Comparison of ENCODE assay signal across 1 cellular context in the genomic region with DNA sequence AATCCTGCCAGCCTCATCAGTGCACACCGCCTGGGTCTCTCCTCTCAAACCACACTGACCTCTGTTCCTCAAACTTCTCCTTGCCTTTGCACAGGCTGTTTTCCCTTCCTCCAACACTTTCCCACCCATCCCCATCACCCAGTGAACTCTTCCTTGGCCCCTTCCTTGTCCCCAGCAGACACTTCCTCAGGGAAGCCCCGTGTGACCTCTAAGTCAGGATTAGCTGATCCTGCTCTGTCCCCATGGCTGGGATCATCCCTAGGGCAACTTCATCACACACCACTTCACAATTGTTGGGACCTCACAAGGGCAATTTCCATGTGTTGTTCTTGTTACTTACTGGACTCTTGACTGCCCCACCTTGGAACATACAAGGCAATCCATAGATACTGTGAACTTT.
TF ChIP-seq lines count a peak whose summit lies in the region.

No MANE protein-coding gene starts in this region.

TF ChIP-seq in GM23338, 12 proteins besides CTCF, POLR2A, EP300 and RAD21:
- TF ChIP-seq, protein P1, sequence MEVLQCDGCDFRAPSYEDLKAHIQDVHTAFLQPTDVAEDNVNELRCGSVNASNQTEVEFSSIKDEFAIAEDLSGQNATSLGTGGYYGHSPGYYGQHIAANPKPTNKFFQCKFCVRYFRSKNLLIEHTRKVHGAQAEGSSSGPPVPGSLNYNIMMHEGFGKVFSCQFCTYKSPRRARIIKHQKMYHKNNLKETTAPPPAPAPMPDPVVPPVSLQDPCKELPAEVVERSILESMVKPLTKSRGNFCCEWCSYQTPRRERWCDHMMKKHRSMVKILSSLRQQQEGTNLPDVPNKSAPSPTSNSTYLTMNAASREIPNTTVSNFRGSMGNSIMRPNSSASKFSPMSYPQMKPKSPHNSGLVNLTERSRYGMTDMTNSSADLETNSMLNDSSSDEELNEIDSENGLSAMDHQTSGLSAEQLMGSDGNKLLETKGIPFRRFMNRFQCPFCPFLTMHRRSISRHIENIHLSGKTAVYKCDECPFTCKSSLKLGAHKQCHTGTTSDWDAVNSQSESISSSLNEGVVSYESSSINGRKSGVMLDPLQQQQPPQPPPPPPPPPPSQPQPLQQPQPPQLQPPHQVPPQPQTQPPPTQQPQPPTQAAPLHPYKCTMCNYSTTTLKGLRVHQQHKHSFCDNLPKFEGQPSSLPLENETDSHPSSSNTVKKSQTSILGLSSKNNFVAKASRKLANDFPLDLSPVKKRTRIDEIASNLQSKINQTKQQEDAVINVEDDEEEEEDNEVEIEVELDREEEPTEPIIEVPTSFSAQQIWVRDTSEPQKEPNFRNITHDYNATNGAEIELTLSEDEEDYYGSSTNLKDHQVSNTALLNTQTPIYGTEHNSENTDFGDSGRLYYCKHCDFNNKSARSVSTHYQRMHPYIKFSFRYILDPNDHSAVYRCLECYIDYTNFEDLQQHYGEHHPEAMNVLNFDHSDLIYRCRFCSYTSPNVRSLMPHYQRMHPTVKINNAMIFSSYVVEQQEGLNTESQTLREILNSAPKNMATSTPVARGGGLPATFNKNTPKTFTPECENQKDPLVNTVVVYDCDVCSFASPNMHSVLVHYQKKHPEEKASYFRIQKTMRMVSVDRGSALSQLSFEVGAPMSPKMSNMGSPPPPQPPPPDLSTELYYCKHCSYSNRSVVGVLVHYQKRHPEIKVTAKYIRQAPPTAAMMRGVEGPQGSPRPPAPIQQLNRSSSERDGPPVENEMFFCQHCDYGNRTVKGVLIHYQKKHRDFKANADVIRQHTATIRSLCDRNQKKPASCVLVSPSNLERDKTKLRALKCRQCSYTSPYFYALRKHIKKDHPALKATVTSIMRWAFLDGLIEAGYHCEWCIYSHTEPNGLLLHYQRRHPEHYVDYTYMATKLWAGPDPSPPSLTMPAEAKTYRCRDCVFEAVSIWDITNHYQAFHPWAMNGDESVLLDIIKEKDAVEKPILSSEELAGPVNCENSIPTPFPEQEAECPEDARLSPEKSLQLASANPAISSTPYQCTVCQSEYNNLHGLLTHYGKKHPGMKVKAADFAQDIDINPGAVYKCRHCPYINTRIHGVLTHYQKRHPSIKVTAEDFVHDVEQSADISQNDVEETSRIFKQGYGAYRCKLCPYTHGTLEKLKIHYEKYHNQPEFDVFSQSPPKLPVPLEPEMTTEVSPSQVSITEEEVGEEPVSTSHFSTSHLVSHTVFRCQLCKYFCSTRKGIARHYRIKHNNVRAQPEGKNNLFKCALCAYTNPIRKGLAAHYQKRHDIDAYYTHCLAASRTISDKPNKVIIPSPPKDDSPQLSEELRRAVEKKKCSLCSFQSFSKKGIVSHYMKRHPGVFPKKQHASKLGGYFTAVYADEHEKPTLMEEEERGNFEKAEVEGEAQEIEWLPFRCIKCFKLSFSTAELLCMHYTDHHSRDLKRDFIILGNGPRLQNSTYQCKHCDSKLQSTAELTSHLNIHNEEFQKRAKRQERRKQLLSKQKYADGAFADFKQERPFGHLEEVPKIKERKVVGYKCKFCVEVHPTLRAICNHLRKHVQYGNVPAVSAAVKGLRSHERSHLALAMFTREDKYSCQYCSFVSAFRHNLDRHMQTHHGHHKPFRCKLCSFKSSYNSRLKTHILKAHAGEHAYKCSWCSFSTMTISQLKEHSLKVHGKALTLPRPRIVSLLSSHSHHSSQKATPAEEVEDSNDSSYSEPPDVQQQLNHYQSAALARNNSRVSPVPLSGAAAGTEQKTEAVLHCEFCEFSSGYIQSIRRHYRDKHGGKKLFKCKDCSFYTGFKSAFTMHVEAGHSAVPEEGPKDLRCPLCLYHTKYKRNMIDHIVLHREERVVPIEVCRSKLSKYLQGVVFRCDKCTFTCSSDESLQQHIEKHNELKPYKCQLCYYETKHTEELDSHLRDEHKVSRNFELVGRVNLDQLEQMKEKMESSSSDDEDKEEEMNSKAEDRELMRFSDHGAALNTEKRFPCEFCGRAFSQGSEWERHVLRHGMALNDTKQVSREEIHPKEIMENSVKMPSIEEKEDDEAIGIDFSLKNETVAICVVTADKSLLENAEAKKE (CRISPR knock-in tag; IDR thresholded peaks at IDR 0.05), result no peak
- TF ChIP-seq, protein P2, sequence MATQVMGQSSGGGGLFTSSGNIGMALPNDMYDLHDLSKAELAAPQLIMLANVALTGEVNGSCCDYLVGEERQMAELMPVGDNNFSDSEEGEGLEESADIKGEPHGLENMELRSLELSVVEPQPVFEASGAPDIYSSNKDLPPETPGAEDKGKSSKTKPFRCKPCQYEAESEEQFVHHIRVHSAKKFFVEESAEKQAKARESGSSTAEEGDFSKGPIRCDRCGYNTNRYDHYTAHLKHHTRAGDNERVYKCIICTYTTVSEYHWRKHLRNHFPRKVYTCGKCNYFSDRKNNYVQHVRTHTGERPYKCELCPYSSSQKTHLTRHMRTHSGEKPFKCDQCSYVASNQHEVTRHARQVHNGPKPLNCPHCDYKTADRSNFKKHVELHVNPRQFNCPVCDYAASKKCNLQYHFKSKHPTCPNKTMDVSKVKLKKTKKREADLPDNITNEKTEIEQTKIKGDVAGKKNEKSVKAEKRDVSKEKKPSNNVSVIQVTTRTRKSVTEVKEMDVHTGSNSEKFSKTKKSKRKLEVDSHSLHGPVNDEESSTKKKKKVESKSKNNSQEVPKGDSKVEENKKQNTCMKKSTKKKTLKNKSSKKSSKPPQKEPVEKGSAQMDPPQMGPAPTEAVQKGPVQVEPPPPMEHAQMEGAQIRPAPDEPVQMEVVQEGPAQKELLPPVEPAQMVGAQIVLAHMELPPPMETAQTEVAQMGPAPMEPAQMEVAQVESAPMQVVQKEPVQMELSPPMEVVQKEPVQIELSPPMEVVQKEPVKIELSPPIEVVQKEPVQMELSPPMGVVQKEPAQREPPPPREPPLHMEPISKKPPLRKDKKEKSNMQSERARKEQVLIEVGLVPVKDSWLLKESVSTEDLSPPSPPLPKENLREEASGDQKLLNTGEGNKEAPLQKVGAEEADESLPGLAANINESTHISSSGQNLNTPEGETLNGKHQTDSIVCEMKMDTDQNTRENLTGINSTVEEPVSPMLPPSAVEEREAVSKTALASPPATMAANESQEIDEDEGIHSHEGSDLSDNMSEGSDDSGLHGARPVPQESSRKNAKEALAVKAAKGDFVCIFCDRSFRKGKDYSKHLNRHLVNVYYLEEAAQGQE (IDR thresholded peaks at IDR 0.05; ENCODE audit: unreplicated experiment), result no peak
